11 cellular contexts compared by ENCODE assay signal in genomic region chr22:44256860-44257560, GRCh38. TPM values are rescaled to one million over a fixed set of nuclear protein-coding genes. Genes with fewer than 3 reads are reported as not detected.
"Had no signal": no experiment of that assay in that cellular context is flagged by ENCODE, and none has a peak within 500 bp of the region (broad histone marks: within the 10 kb centered on the region; RNA-seq: fewer than 3 reads in every experiment).

No MANE protein-coding gene starts in this region.

- H3K27ac Mint-ChIP-seq: activated CD8-positive, alpha-beta T cell treated with anti-CD3 and anti-CD28 coated beads for 36 hours; activated naive CD8-positive, alpha-beta T cell; natural killer cell treated with Interleukin-12 subunit alpha and Interleukin-12 subunit beta and Interleukin-15 and Interleukin-18, amount 100 ng/mL, for 72 hours; stimulated activated naive CD8-positive, alpha-beta T cell treated with anti-CD3 and anti-CD28 coated beads, Interleukin-15, Interleukin-2, amounts not matched to agents 100 ng/mL and 50 ng/mL, for 24 hours had no signal

- H3K4me3 Mint-ChIP-seq: activated CD8-positive, alpha-beta T cell treated with anti-CD3 and anti-CD28 coated beads for 36 hours; activated naive CD8-positive, alpha-beta T cell; natural killer cell treated with Interleukin-12 subunit alpha and Interleukin-12 subunit beta and Interleukin-15 and Interleukin-18, amount 100 ng/mL, for 72 hours; stimulated activated naive CD8-positive, alpha-beta T cell treated with anti-CD3 and anti-CD28 coated beads, Interleukin-15, Interleukin-2, amounts not matched to agents 100 ng/mL and 50 ng/mL, for 24 hours had no signal

- H3K36me3 ChIP-seq: breast epithelium, left lung had no signal

- H3K27ac ChIP-seq: breast epithelium, foreskin keratinocyte, left lung had no signal

- H3K27me3 Mint-ChIP-seq: stimulated activated naive CD8-positive, alpha-beta T cell treated with anti-CD3 and anti-CD28 coated beads, Interleukin-15, Interleukin-2, amounts not matched to agents 100 ng/mL and 50 ng/mL, for 24 hours had no signal

- H3K4me3 ChIP-seq: breast epithelium, left lung had no signal

- H3K4me1 ChIP-seq: breast epithelium, foreskin keratinocyte, left lung had no signal

- H3K9me3 Mint-ChIP-seq: activated CD8-positive, alpha-beta T cell treated with anti-CD3 and anti-CD28 coated beads for 36 hours; natural killer cell treated with Interleukin-12 subunit alpha and Interleukin-12 subunit beta and Interleukin-15 and Interleukin-18, amount 100 ng/mL, for 72 hours; stimulated activated naive CD8-positive, alpha-beta T cell treated with anti-CD3 and anti-CD28 coated beads, Interleukin-15, Interleukin-2, amounts not matched to agents 100 ng/mL and 50 ng/mL, for 24 hours had no signal

- ATAC-seq: activated CD8-positive, alpha-beta T cell treated with anti-CD3 and anti-CD28 coated beads for 36 hours; foreskin keratinocyte; left lung; natural killer cell treated with Interleukin-12 subunit alpha and Interleukin-12 subunit beta and Interleukin-15 and Interleukin-18, amount 100 ng/mL, for 72 hours had no signal

- DNase-seq: activated CD8-positive, alpha-beta T cell treated with anti-CD3 and anti-CD28 coated beads for 36 hours; anterior cingulate cortex; foreskin keratinocyte; left lung; occipital lobe; stimulated activated CD4-positive, alpha-beta T cell treated with anti-CD3 and anti-CD28 coated beads, Interleukin-4, amount 100 ng/mL, for 1 hour; T-helper 9 cell had no signal

- H3K9me3 ChIP-seq: breast epithelium, left lung had no signal

- H3K27me3 ChIP-seq: foreskin keratinocyte had no signal

- H3K36me3 Mint-ChIP-seq: natural killer cell treated with Interleukin-12 subunit alpha and Interleukin-12 subunit beta and Interleukin-15 and Interleukin-18, amount 100 ng/mL, for 72 hours had no signal

RNA-seq across cellular contexts. Expression of gene SHISAL1, which starts 55.7 kb away (rescaled TPM):
- total RNA-seq: activated CD8-positive, alpha-beta T cell treated with anti-CD3 and anti-CD28 coated beads for 36 hours; foreskin keratinocyte; natural killer cell treated with Interleukin-12 subunit alpha and Interleukin-12 subunit beta and Interleukin-15 and Interleukin-18, amount 100 ng/mL, for 72 hours had no signal
